Comparison of ENCODE assay signal across 8 cellular contexts in the genomic region with DNA sequence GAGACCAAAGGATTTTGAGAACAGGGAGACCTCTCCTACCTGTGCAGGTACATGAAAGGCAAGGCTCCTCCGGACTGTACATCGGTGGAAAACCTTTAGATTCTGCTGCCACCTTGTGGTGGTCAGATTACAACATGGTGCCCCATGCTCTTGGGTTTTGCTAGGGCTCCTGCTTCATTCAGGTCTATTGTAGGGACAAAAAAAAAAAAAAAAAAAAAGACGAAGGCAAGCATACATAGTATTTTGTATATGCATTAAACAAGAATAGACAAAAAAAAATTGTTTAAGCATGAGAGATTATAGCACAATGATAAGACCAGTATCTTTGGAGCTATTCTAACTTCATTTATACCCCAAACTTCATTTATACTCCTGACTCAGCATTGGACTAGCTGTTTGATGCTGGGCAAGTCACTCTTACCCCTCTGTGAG. TPM values are rescaled to one million over a fixed set of nuclear protein-coding genes. Genes with fewer than 3 reads are reported as not detected.
DNase-seq lines count a peak whose midpoint lies in the region; ATAC-seq and TF ChIP-seq lines count a peak whose summit lies in the region.

No MANE protein-coding gene starts in this region.

- TF ChIP-seq CTCF in OCI-LY1 (IDR thresholded peaks at IDR 0.05; ENCODE audit: low read length) (peak; percentile 68), tibial nerve (IDR thresholded peaks at IDR 0.05) (peak; percentile 39 to 49 (median 44))

- no peaks in the 10 kb centered on the region for H3F3A ChIP-seq in OCI-LY1 (ENCODE audit: insufficient read depth, low read length)

- H3K4me3 ChIP-seq in OCI-LY1 (ENCODE audit: low read depth, low read length, poor library complexity, severe bottlenecking) (no peak overlapping the region), tibial nerve (no peak overlapping the region)

- H3K9ac ChIP-seq in OCI-LY1 (ENCODE audit: low read length) = no peak overlapping the region

- H3K79me2 ChIP-seq in OCI-LY1 (ENCODE audit: insufficient read depth, low read length) = no peaks in the 10 kb centered on the region

- TF ChIP-seq EP300 in tibial nerve (IDR thresholded peaks at IDR 0.05) = no peak

- H3K4me1 ChIP-seq in OCI-LY1 (ENCODE audit: insufficient read depth, low read length, severe bottlenecking) (no peaks in the 10 kb centered on the region), tibial nerve (peaks cover 0 to 12% (median 5%) of the 10 kb centered on the region in 4 donors)

- TF ChIP-seq POLR2A in tibial nerve (IDR thresholded peaks at IDR 0.05) = no peak

- H2AFZ ChIP-seq in OCI-LY1 (ENCODE audit: low read length) = no peak overlapping the region

- no peaks in the 10 kb centered on the region for H3K9me2 ChIP-seq in OCI-LY1 (ENCODE audit: low read depth, low read length)

- WGBS in tibial nerve, 2 donors = 3 to 7% methylated on average over 3 of the region's 3 CpGs

- no peaks in the 10 kb centered on the region for H3K27me3 ChIP-seq in OCI-LY1 (ENCODE audit: insufficient read depth, low read length)
- H3K27me3 ChIP-seq in tibial nerve = peaks cover 0 to 53% of the 10 kb centered on the region in 2 donors

- H3K9me3 ChIP-seq in OCI-LY1 (ENCODE audit: low read length) = no peaks in the 10 kb centered on the region
- no peaks in the 10 kb centered on the region for H3K9me3 ChIP-seq in tibial nerve

- no peaks in the 10 kb centered on the region for H4K20me1 ChIP-seq in OCI-LY1 (ENCODE audit: insufficient read depth, low read length)

- H3K36me3 ChIP-seq in OCI-LY1 (ENCODE audit: insufficient read depth, low read length) = no peaks in the 10 kb centered on the region
- H3K36me3 ChIP-seq in tibial nerve = no peaks in the 10 kb centered on the region

- peak; percentile 22 to 41 for DNase-seq in AML-193 (lab: John Stamatoyannopoulos, UW)
- DNase-seq in HK-2 (ENCODE audit: unreplicated experiment) = peak; percentile 38
- DNase-seq in activated T-cell treated with anti-CD3 and anti-CD28 coated beads for 4 hours = peak; percentile 52
- DNase-seq in fibroblast of gingiva (ENCODE audit: low read depth) = peak; percentile 37
- DNase-seq in non-pigmented ciliary epithelial cell (ENCODE audit: low read depth) = peak; percentile 26
- DNase-seq in tibial nerve (ENCODE audit: low spot score in 2 of 2) = peak in 1 of 2 donors; percentile 30

- peak; percentile 56 for ATAC-seq in GM18873 (IDR thresholded peaks at IDR 0.05; ENCODE audit: low FRiP score, unreplicated experiment)

- H3K4me2 ChIP-seq in OCI-LY1 (ENCODE audit: low read length) = no peak overlapping the region

- H3K27ac ChIP-seq in OCI-LY1 (ENCODE audit: low read depth, low read length, poor library complexity, severe bottlenecking) (no peak overlapping the region), tibial nerve (no peak overlapping the region)

RNA-seq across cellular contexts. Expression of a gene that starts 27.4 kb away (rescaled TPM):
- total RNA-seq in tibial nerve = 10 to 100 TPM; 22.0 to 33.3 (median 27.1) TPM

RNA-seq across cellular contexts. Expression of a gene that starts 34.0 kb away (rescaled TPM):
- total RNA-seq in tibial nerve = 10 to 100 TPM; 22.1 to 41.1 (median 30.3) TPM

RNA-seq across cellular contexts. Expression of a gene that starts 57.5 kb away (rescaled TPM):
- total RNA-seq in tibial nerve = not detected
